Comparison of ENCODE assay signal across 8 cellular contexts in genomic region chr10:102714621-102715455, GRCh38. TPM values are rescaled to one million over a fixed set of nuclear protein-coding genes. Genes with fewer than 3 reads are reported as not detected.
DNase-seq lines count a peak whose midpoint lies in the region; ATAC-seq and TF ChIP-seq lines count a peak whose summit lies in the region.

A gene with protein sequence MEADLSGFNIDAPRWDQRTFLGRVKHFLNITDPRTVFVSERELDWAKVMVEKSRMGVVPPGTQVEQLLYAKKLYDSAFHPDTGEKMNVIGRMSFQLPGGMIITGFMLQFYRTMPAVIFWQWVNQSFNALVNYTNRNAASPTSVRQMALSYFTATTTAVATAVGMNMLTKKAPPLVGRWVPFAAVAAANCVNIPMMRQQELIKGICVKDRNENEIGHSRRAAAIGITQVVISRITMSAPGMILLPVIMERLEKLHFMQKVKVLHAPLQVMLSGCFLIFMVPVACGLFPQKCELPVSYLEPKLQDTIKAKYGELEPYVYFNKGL (plus strand): TSS chr10:102714636. CDS start chr10:102726637, 12,001 bp downstream.

- H3K4me1 Mint-ChIP-seq in Caco-2 (ENCODE audit: low read depth, unreplicated experiment): peaks cover 37% of the 10 kb centered on the region
- H3K4me1 Mint-ChIP-seq in osteocyte (ENCODE audit: unreplicated experiment): peaks cover 52% of the 10 kb centered on the region

- H3K27ac Mint-ChIP-seq in Caco-2 (ENCODE audit: unreplicated experiment) (peak within 1 kb of the TSS; percentile 82), osteocyte (ENCODE audit: unreplicated experiment) (peak within 1 kb of the TSS; percentile 89)

- peak; percentile 32 for ATAC-seq in GM19395 (IDR thresholded peaks at IDR 0.05; ENCODE audit: unreplicated experiment)

- H3K36me3 ChIP-seq in Caco-2 (ENCODE audit: control insufficient read depth, insufficient read depth, low read length) (no peaks in the 10 kb centered on the region; the same call in 1 of the 2 replicates), HUES64 (ENCODE audit: insufficient read depth, low read length) (peaks cover 7% of the 10 kb centered on the region), endocrine pancreas (ENCODE audit: control insufficient read depth, insufficient read depth, low read length) (no peaks in the 10 kb centered on the region)

- DNase-seq in Caco-2: peak in 1 of 2 experiments; percentile 76
- peak; percentile 46 to 54 for DNase-seq in activated CD4-positive, alpha-beta T cell treated with anti-CD3 and anti-CD28 coated beads for 4 hours
- DNase-seq in osteocyte (ENCODE audit: extremely low spot score, unreplicated experiment): no peak
- peak; percentile 68 for DNase-seq in ureter (ENCODE audit: low spot score)
- no peak for DNase-seq in NCI-H146 (lab: John Stamatoyannopoulos, UW)

- CTCF ChIA-PET in Caco-2 (lab: Charles Lee): interaction anchor here (0.6 to 2.3 kb wide), 9 partner anchors 10 to 436 kb away, joined by 3 to 21 read pairs (median 4); partner anchors contain the start of gene WBP1L

- TF ChIP-seq CTCF in Caco-2 (IDR thresholded peaks at IDR 0.05; ENCODE audit: insufficient read depth in 1 of 2, low read depth in 1 of 2, low read length in 1 of 2, severe bottlenecking in 1 of 2, unreplicated experiment in 1 of 2) (peak in 1 of 2 experiments; percentile 37), osteocyte (IDR thresholded peaks at IDR 0.05) (no peak)

- H3K4me1 ChIP-seq in Caco-2 (peaks cover 13% of the 10 kb centered on the region), HUES64 (ENCODE audit: insufficient read depth, low read length) (peaks cover 32% of the 10 kb centered on the region), endocrine pancreas (ENCODE audit: control insufficient read depth, insufficient read depth, low read length) (peaks cover 23% of the 10 kb centered on the region)

- 3% methylated on average over 46 of the region's 46 CpGs for WGBS in HUES64

- peak within 1 kb of the TSS; percentile 82 for H3K27ac ChIP-seq in HUES64 (ENCODE audit: low read depth, low read length)

- peak within 1 kb of the TSS; percentile 87 for H3K4me3 Mint-ChIP-seq in Caco-2 (ENCODE audit: unreplicated experiment)
- peak within 1 kb of the TSS; percentile 85 for H3K4me3 Mint-ChIP-seq in osteocyte (ENCODE audit: unreplicated experiment)

- H3K9ac ChIP-seq in HUES64 (ENCODE audit: low read depth, low read length): peak within 1 kb of the TSS; percentile 91
- H3K9ac ChIP-seq in endocrine pancreas (ENCODE audit: control insufficient read depth, insufficient read depth, low read length): peak within 1 kb of the TSS; percentile 92

- H3K27me3 ChIP-seq in Caco-2 (replicated peaks; ENCODE audit: control insufficient read depth, insufficient read depth, low read length) (no peaks in the 10 kb centered on the region), HUES64 (ENCODE audit: insufficient read depth, low read length) (no peaks in the 10 kb centered on the region), endocrine pancreas (ENCODE audit: control insufficient read depth, insufficient read depth, low read length) (no peaks in the 10 kb centered on the region)

- H3K27me3 Mint-ChIP-seq in Caco-2 (ENCODE audit: insufficient read depth, unreplicated experiment) (no peaks in the 10 kb centered on the region), osteocyte (ENCODE audit: unreplicated experiment) (no peaks in the 10 kb centered on the region)

- H3K36me3 Mint-ChIP-seq in Caco-2 (ENCODE audit: insufficient read depth, unreplicated experiment) (peaks cover 43% of the 10 kb centered on the region), osteocyte (ENCODE audit: unreplicated experiment) (no peaks in the 10 kb centered on the region)

- H3K9me3 ChIP-seq in Caco-2 (no peaks in the 10 kb centered on the region), HUES64 (ENCODE audit: insufficient read depth, low read depth, low read length) (no peaks in the 10 kb centered on the region), endocrine pancreas (ENCODE audit: control insufficient read depth, low read length) (no peaks in the 10 kb centered on the region)

- no peaks in the 10 kb centered on the region for H3K9me3 Mint-ChIP-seq in Caco-2 (ENCODE audit: unreplicated experiment)
- H3K9me3 Mint-ChIP-seq in osteocyte (ENCODE audit: unreplicated experiment): no peaks in the 10 kb centered on the region

- H3K4me3 ChIP-seq in Caco-2 (ENCODE audit: low read depth, low read length): peak within 1 kb of the TSS; percentile 85
- H3K4me3 ChIP-seq in HUES64 (ENCODE audit: low read length): peak within 1 kb of the TSS; percentile 85
- peak within 1 kb of the TSS; percentile 72 for H3K4me3 ChIP-seq in endocrine pancreas (ENCODE audit: control insufficient read depth, insufficient read depth, low read length)

- POLR2A ChIA-PET in Caco-2 (lab: Charles Lee): interaction anchor here (0.5 to 1.8 kb wide), 8 partner anchors 26 to 478 kb away, joined by 3 to 12 read pairs (median 6); partner anchors contain the start of genes AS3MT, NT5C2 and WBP1L

- TSS peak; percentile 39 for BruUV-seq in Caco-2 (replicated peaks; lab: Mats Ljungman, UMichigan)

- intact Hi-C loops in Caco-2 (cut with micrococcal nuclease; ENCODE audit: unreplicated experiment): loop anchor here (2.0 to 5.0 kb wide), 3 partner anchors 28 to 213 kb away; partner anchors contain the start of genes ACTR1A, SUFU and WBP1L

RNA-seq across cellular contexts. Expression of the gene that starts here (rescaled TPM):
- 34.8 and 40.0 TPM in 2 replicates for total RNA-seq in Caco-2 (2022)
- polyA plus RNA-seq in HUES64 (2013, experiment 1 of 2): 16.4 TPM
- polyA plus RNA-seq in HUES64 (2013, experiment 2 of 2): 14.4 TPM
- total RNA-seq in osteocyte: 6.9 and 8.1 TPM in 2 replicates
- 28.3 TPM for total RNA-seq in ureter

Comparison
In these comparisons a context has a peak if more than half of its experiments do, and no peak if none do; other contexts are left out.
1. DNase-seq: peak in activated CD4-positive, alpha-beta T cell treated with anti-CD3 and anti-CD28 coated beads for 4 hours (2 of 2) and ureter (single experiment); none in osteocyte (single experiment) and NCI-H146 (single experiment).
2. Peak in every context shown above with its lines, with median percentiles within 50 percentile points of each other: H3K4me3 ChIP-seq.